ENCODE assay signal across 9 cellular contexts in genomic region chr6:20875369-20875963, GRCh38.
DNase-seq lines count a peak whose midpoint lies in the region; ATAC-seq, FAIRE-seq and TF ChIP-seq lines count a peak whose summit lies in the region.
"Had no signal": no experiment of that assay in that cellular context is flagged by ENCODE, and none has a peak within 500 bp of the region (broad histone marks: within the 10 kb centered on the region; RNA-seq: fewer than 3 reads in every experiment).

No MANE protein-coding gene starts in this region.

- H3K9me3 ChIP-seq in fibroblast of lung (ENCODE audit: control insufficient read depth, insufficient read depth, low read depth, low read length) (no peaks in the 10 kb centered on the region), tibial nerve (no peaks in the 10 kb centered on the region), gastrocnemius medialis (no peaks in the 10 kb centered on the region)

- no peak overlapping the region for H3K4me2 ChIP-seq in fibroblast of lung (ENCODE audit: extremely low read depth, insufficient read depth, low read length)

- peaks cover 0 to 2% (median 0%) of the 10 kb centered on the region in 7 donors for H3K9me3 Mint-ChIP-seq in CD14-positive monocyte

- H3K27ac ChIP-seq in fibroblast of lung (ENCODE audit: insufficient read depth, low read length), result no peak overlapping the region
- no peak overlapping the region for H3K27ac ChIP-seq in tibial nerve
- H3K27ac ChIP-seq in gastrocnemius medialis, result no peak overlapping the region

- H3K4me3 ChIP-seq in fibroblast of lung (replicated peaks in 1 of 4; ENCODE audit: control extremely low read depth in 1 of 4, insufficient read depth in 1 of 4, low read depth in 3 of 4, low read length in 4 of 4) (no peak overlapping the region), tibial nerve (no peak overlapping the region), gastrocnemius medialis (no peak overlapping the region)

- H3K4me3 Mint-ChIP-seq in CD14-positive monocyte, result no peak overlapping the region
- H3K4me3 Mint-ChIP-seq: activated naive CD8-positive, alpha-beta T cell treated with anti-CD3 and anti-CD28 coated beads, Interleukin-2, amount 10 ng/mL, durations not matched to agents 7 days and 5 days had no signal

- 48 to 87% methylated on average over 1 of the region's 1 CpG for WGBS in tibial nerve, 2 donors

- TF ChIP-seq CTCF in GM13976 (IDR thresholded peaks at IDR 0.05; ENCODE audit: borderline replicate concordance, control extremely low read depth, extremely low read depth, insufficient read depth, missing control alignments) (peak; percentile 31), fibroblast of lung (conservative IDR thresholded peaks at IDR 0.05 in 1 of 2, IDR thresholded peaks at IDR 0.05 in 1 of 2; ENCODE audit: low read depth in 1 of 2, low read length in 2 of 2) (peak; percentile 51 to 61), tibial nerve (IDR thresholded peaks at IDR 0.05) (no peak), CD14-positive monocyte (IDR thresholded peaks at IDR 0.05) (no peak), gastrocnemius medialis (IDR thresholded peaks at IDR 0.05 in 4 of 5, conservative IDR thresholded peaks at IDR 0.05 in 1 of 5) (no peak)

- no peak overlapping the region for H2AFZ ChIP-seq in fibroblast of lung (ENCODE audit: low read length)

- intact Hi-C loops in CD14-positive monocyte (cut with micrococcal nuclease) (no loop called here), gastrocnemius medialis (cut with DNase I; ENCODE audit: low total_unique reads) (loop anchor here (5.0 kb wide), 1 partner anchor 712 kb away; no protein-coding TSS in a partner anchor)

- no peaks in the 10 kb centered on the region for H3K27me3 ChIP-seq in fibroblast of lung (ENCODE audit: control insufficient read depth, insufficient read depth, low read length)
- H3K27me3 ChIP-seq in tibial nerve, result no peaks in the 10 kb centered on the region
- no peaks in the 10 kb centered on the region for H3K27me3 ChIP-seq in gastrocnemius medialis

- H3K36me3 ChIP-seq in fibroblast of lung (ENCODE audit: control insufficient read depth, insufficient read depth, low read length) (no peaks in the 10 kb centered on the region), tibial nerve (no peaks in the 10 kb centered on the region), gastrocnemius medialis (no peaks in the 10 kb centered on the region)

- no peaks in the 10 kb centered on the region for H3K79me2 ChIP-seq in fibroblast of lung (ENCODE audit: control insufficient read depth, insufficient read depth, low read length)

- no peak overlapping the region for H3K9ac ChIP-seq in fibroblast of lung (ENCODE audit: insufficient read depth, low read length)

- in situ Hi-C loops in GM13976 (cut with MboI; ENCODE audit: low sequenced_read_pairs, unreplicated experiment), result no loop called here
- in situ Hi-C loops in gastrocnemius medialis (cut with MboI; ENCODE audit: low sequenced_read_pairs in 4 of 4), result no loop called here

- H3K4me1 Mint-ChIP-seq in CD14-positive monocyte, result no peaks in the 10 kb centered on the region

- no peaks in the 10 kb centered on the region for H3K27me3 Mint-ChIP-seq in CD14-positive monocyte (ENCODE audit: low read depth in 3 of 3)
- H3K27me3 Mint-ChIP-seq: activated naive CD8-positive, alpha-beta T cell treated with anti-CD3 and anti-CD28 coated beads, Interleukin-2, amount 10 ng/mL, durations not matched to agents 7 days and 5 days had no signal

- TF ChIP-seq POLR2A in tibial nerve (IDR thresholded peaks at IDR 0.05) (no peak), gastrocnemius medialis (IDR thresholded peaks at IDR 0.05) (no peak)

- no peaks in the 10 kb centered on the region for H3K36me3 Mint-ChIP-seq in CD14-positive monocyte

- FAIRE-seq in A204.1 (lab: Jason Lieb, UNC), result peak; percentile 52

- H3K4me1 ChIP-seq in fibroblast of lung (ENCODE audit: control insufficient read depth, extremely low read depth, insufficient read depth, low read length) (peaks cover 9% of the 10 kb centered on the region), tibial nerve (no peaks in the 10 kb centered on the region), gastrocnemius medialis (no peaks in the 10 kb centered on the region)

- no peak overlapping the region for H3K27ac Mint-ChIP-seq in CD14-positive monocyte

- H4K20me1 ChIP-seq in fibroblast of lung (ENCODE audit: control insufficient read depth, extremely low read depth, insufficient read depth, low read length), result no peaks in the 10 kb centered on the region

- no peak for ATAC-seq in gastrocnemius medialis

- no peak for TF ChIP-seq EP300 in tibial nerve (IDR thresholded peaks at IDR 0.05)

- DNase-seq in GM13976 (ENCODE audit: low spot score), result peak; percentile 34
- peak; percentile 76 for DNase-seq in NCI-H748 treated with DMSO at 0.1 percent for 48 hours (lab: John Stamatoyannopoulos, UW)
- peak; percentile 42 to 74 for DNase-seq in fibroblast of lung (ENCODE audit: low read depth in 2 of 2)
- DNase-seq in tibial nerve (ENCODE audit: low spot score in 2 of 2), result no peak
- no peak for DNase-seq in CD14-positive monocyte (ENCODE audit: low spot score)
- no peak for DNase-seq in gastrocnemius medialis
- no peak for DNase-seq in activated effector memory CD4-positive, alpha-beta T cell treated with Interleukin-2 at 50 U/mL for 16 hours
- DNase-seq: activated naive CD8-positive, alpha-beta T cell treated with anti-CD3 and anti-CD28 coated beads, Interleukin-2, amount 10 ng/mL, durations not matched to agents 7 days and 5 days had no signal

Comparison
In these comparisons a context has a peak if more than half of its experiments do, and no peak if none do; other contexts are left out.
1. DNase-seq: peak in GM13976 (single experiment), NCI-H748 treated with DMSO at 0.1 percent for 48 hours (single experiment) and fibroblast of lung (2 of 2); none in tibial nerve (0 of 2), CD14-positive monocyte (single experiment), gastrocnemius medialis (0 of 2) and activated effector memory CD4-positive, alpha-beta T cell treated with Interleukin-2 at 50 U/mL for 16 hours (single experiment).
2. CTCF ChIP-seq: peak in GM13976 (single experiment) and fibroblast of lung (2 of 2); none in tibial nerve (0 of 5), CD14-positive monocyte (single experiment) and gastrocnemius medialis (0 of 5).